Comparison of ENCODE assay signal across 9 cellular contexts in genomic region chr3:66450389-66451022, GRCh38. TPM values are rescaled to one million over a fixed set of nuclear protein-coding genes. Genes with fewer than 3 reads are reported as not detected.
A peak's percentile ranks its signal among the peaks of the same experiment; 100 is the strongest.
DNase-seq lines count a peak whose midpoint lies in the region; ATAC-seq and TF ChIP-seq lines count a peak whose summit lies in the region.
"Had no signal": no experiment of that assay in that cellular context is flagged by ENCODE, and none has a peak within 500 bp of the region (broad histone marks: within the 10 kb centered on the region; RNA-seq: fewer than 3 reads in every experiment).

No MANE protein-coding gene starts in this region.

- H3K36me3 Mint-ChIP-seq in chondrocyte (ENCODE audit: low read depth), result peaks cover 8% of the 10 kb centered on the region
- H3K36me3 Mint-ChIP-seq: IgD-negative memory B cell had no signal

- H3K4me3 ChIP-seq in right lobe of liver (peak overlapping the region; percentile 15 to 48 (median 42)), tibial nerve (peak overlapping the region in 1 of 4 donors; percentile 19), spleen (peak overlapping the region in 3 of 8 donors; percentile 4 to 45 (median 14))

- peaks cover 71% of the 10 kb centered on the region for H3K4me1 Mint-ChIP-seq in chondrocyte (ENCODE audit: low read depth)

- 4% methylated on average over 4 of the region's 4 CpGs for WGBS in right lobe of liver (ENCODE audit: insufficient coverage, low coverage, low lambda C conversion rate, missing lambda C conversion rate)
- WGBS in tibial nerve, 2 donors, result 16 to 17% methylated on average over 4 of the region's 4 CpGs
- WGBS in spleen, 5 donors, result 45 to 59% (median 53%) methylated on average over 4 of the region's 4 CpGs

- intact Hi-C loops in right lobe of liver (cut with DNase I) (no loop called here), spleen (cut with DNase I; ENCODE audit: low total_unique reads) (no loop called here)

- DNase-seq in NCI-H2196 (lab: John Stamatoyannopoulos, UW; ENCODE audit: unreplicated experiment) (peak; percentile 38), chondrocyte (ENCODE audit: low spot score) (no peak), right lobe of liver (peak; percentile 49 to 78 (median 66)), tibial nerve (ENCODE audit: low spot score in 2 of 2) (peak; percentile 37 to 76), GM10266 (ENCODE audit: extremely low spot score) (no peak), spleen (no peak), NCI-H187 (lab: John Stamatoyannopoulos, UW) (no peak), NCI-H82 (lab: John Stamatoyannopoulos, UW) (no peak)

- H3K36me3 ChIP-seq in right lobe of liver, result no peaks in the 10 kb centered on the region
- peaks cover 0 to 4% (median 0%) of the 10 kb centered on the region in 3 donors for H3K36me3 ChIP-seq in tibial nerve
- no peaks in the 10 kb centered on the region for H3K36me3 ChIP-seq in spleen

- H3K27ac ChIP-seq in right lobe of liver, result peak overlapping the region in 2 of 3 donors; percentile 17 to 56
- peak overlapping the region in 2 of 4 donors; percentile 38 to 56 for H3K27ac ChIP-seq in tibial nerve
- peak overlapping the region in 2 of 8 donors; percentile 32 to 35 for H3K27ac ChIP-seq in spleen

- TF ChIP-seq EP300 in tibial nerve (IDR thresholded peaks at IDR 0.05), result peak in 1 of 2 donors; percentile 37

- TF ChIP-seq POLR2A in right lobe of liver (IDR thresholded peaks at IDR 0.05), result no peak
- TF ChIP-seq POLR2A in tibial nerve (IDR thresholded peaks at IDR 0.05), result no peak
- TF ChIP-seq POLR2A in spleen (IDR thresholded peaks at IDR 0.05), result no peak

- H3K9me3 ChIP-seq in right lobe of liver (no peaks in the 10 kb centered on the region), tibial nerve (no peaks in the 10 kb centered on the region), spleen (no peaks in the 10 kb centered on the region)

- no peaks in the 10 kb centered on the region for H3K9me3 Mint-ChIP-seq in chondrocyte (ENCODE audit: low read depth)
- H3K9me3 Mint-ChIP-seq: IgD-negative memory B cell had no signal

- no peak for TF ChIP-seq CTCF in chondrocyte (IDR thresholded peaks at IDR 0.05)
- TF ChIP-seq CTCF in right lobe of liver (IDR thresholded peaks at IDR 0.05), result no peak
- no peak for TF ChIP-seq CTCF in tibial nerve (IDR thresholded peaks at IDR 0.05)
- no peak for TF ChIP-seq CTCF in GM10266 (IDR thresholded peaks at IDR 0.05; ENCODE audit: control insufficient read depth, insufficient read depth, low read depth, missing control alignments)
- TF ChIP-seq CTCF in spleen (IDR thresholded peaks at IDR 0.05 in 8 of 11, conservative IDR thresholded peaks at IDR 0.05 in 3 of 11), result no peak

- H3K4me3 Mint-ChIP-seq in chondrocyte (ENCODE audit: unreplicated experiment), result peak overlapping the region; percentile 26

- no peaks in the 10 kb centered on the region for H3K27me3 ChIP-seq in right lobe of liver
- H3K27me3 ChIP-seq in tibial nerve, result no peaks in the 10 kb centered on the region
- no peaks in the 10 kb centered on the region for H3K27me3 ChIP-seq in spleen (replicated peaks in 1 of 7)

- peak overlapping the region; percentile 71 for H3K27ac Mint-ChIP-seq in chondrocyte (ENCODE audit: unreplicated experiment)

- peaks cover 0 to 58% (median 12%) of the 10 kb centered on the region in 4 donors for H3K4me1 ChIP-seq in right lobe of liver
- H3K4me1 ChIP-seq in tibial nerve, result peaks cover 0 to 64% (median 43%) of the 10 kb centered on the region in 4 donors
- H3K4me1 ChIP-seq in spleen, result peaks cover 0 to 40% (median 16%) of the 10 kb centered on the region in 6 donors

- peak; percentile 84 to 88 (median 86) for ATAC-seq in right lobe of liver

- H3K27me3 Mint-ChIP-seq in chondrocyte (ENCODE audit: low read depth), result no peaks in the 10 kb centered on the region
- H3K27me3 Mint-ChIP-seq: IgD-negative memory B cell had no signal

RNA-seq across cellular contexts. Expression of gene LRIG1, which starts 50.3 kb away (rescaled TPM):
- 66.8 to 111 TPM (median 108 TPM) in 3 replicates for total RNA-seq in chondrocyte
- 10 to 100 TPM; 15.8 to 23.2 (median 17.8) TPM for total RNA-seq in right lobe of liver
- 10 to 100 TPM; 48.6 to 58.6 (median 52.5) TPM for total RNA-seq in tibial nerve
- 10 to 100 TPM; 10.6 to 19.7 (median 12.4) TPM for total RNA-seq in spleen
- 10 to 100 TPM in 1 of 3 donors, 1 to 10 TPM in 2; 5.9 to 10.6 (median 8.6) TPM for polyA plus RNA-seq in spleen

Comparison
In these comparisons a context has a peak if more than half of its experiments do, and no peak if none do; other contexts are left out.
1. DNase-seq: peak in NCI-H2196 (single experiment), right lobe of liver (3 of 3) and tibial nerve (2 of 2); none in chondrocyte (single experiment), GM10266 (single experiment), spleen (single experiment), NCI-H187 (0 of 2) and NCI-H82 (single experiment).